25 cellular contexts compared by ENCODE assay signal in genomic region chr9:136189394-136190236, GRCh38. TPM values are rescaled to one million over a fixed set of nuclear protein-coding genes. Genes with fewer than 3 reads are reported as not detected.
DNase-seq lines count a peak whose midpoint lies in the region; TF ChIP-seq lines count a peak whose summit lies in the region.
"Had no signal": no experiment of that assay in that cellular context is flagged by ENCODE, and none has a peak within 500 bp of the region (broad histone marks: within the 10 kb centered on the region; RNA-seq: fewer than 3 reads in every experiment).

No MANE protein-coding gene starts in this region.

- POLR2A ChIA-PET in A673 (lab: Charles Lee; ENCODE audit: low non-redundant PET), result no interaction called here

- CTCF ChIA-PET in A673 (lab: Charles Lee), result no interaction called here

- H3K4me1 ChIP-seq in A673 (ENCODE audit: insufficient read depth, low read length, poor library complexity, severe bottlenecking), result peaks cover 36% of the 10 kb centered on the region
- no peaks in the 10 kb centered on the region for H3K4me1 ChIP-seq in MM.1S (ENCODE audit: low read length)

- no peak overlapping the region for H2AFZ ChIP-seq in MM.1S (ENCODE audit: low read length)

- H4K20me1 ChIP-seq in MM.1S (ENCODE audit: insufficient read depth, low read length), result no peaks in the 10 kb centered on the region; the same call in 1 of the 2 replicates

- DNase-seq in A673 (ENCODE audit: low spot score), result peak; percentile 45
- DNase-seq in EH (ENCODE audit: low read depth), result peak; percentile 13
- DNase-seq in RPMI8226, result peak; percentile 43
- DNase-seq in fibroblast of villous mesenchyme (ENCODE audit: low read depth), result peak; percentile 2
- DNase-seq in MM.1S, result no peak
- DNase-seq in cortex of kidney (lab: John Stamatoyannopoulos, UW), result no peak
- DNase-seq in DMS153 treated with DMSO at 0.1 percent for 48 hours (lab: John Stamatoyannopoulos, UW; ENCODE audit: unreplicated experiment), result no peak
- DNase-seq: activated CD8-positive, alpha-beta memory T cell treated with anti-CD3 and anti-CD28 coated beads for 24 hours; activated naive CD4-positive, alpha-beta T cell treated with anti-CD3 and anti-CD28 coated beads, Interleukin-2, amount 50 U/mL, for 16 hours; activated T-cell treated with anti-CD3 and anti-CD28 coated beads, Interleukin-2, amount 50 U/mL, for 4 hours; anterior cingulate cortex; CD8-positive, alpha-beta memory T cell; DMS79 treated with DMSO at 0.1 percent for 48 hours; dorsolateral prefrontal cortex; Karpas-422; naive B cell; NCI-H1092 treated with DMSO at 0.1 percent for 48 hours; NCI-H2081; NCI-H526 treated with DMSO at 0.1 percent for 48 hours; ovary; stimulated activated naive B cell treated with anti-CD40 and anti-IgM and Interleukin-4, amounts not matched to agents 10 μg/mL and 1 μg/mL and 100 μg/mL, for 72 hours; T-helper 9 cell had no signal

- H3K36me3 ChIP-seq in A673 (ENCODE audit: insufficient read depth, low read length, poor library complexity, severe bottlenecking) (no peaks in the 10 kb centered on the region), MM.1S (replicated peaks; ENCODE audit: insufficient read depth, low read length) (no peaks in the 10 kb centered on the region)
- H3K36me3 ChIP-seq: ovary had no signal

- H3K27ac ChIP-seq in A673 (ENCODE audit: low read depth, low read length, poor library complexity, severe bottlenecking) (no peak overlapping the region), MM.1S (ENCODE audit: low read length) (no peak overlapping the region)
- H3K27ac ChIP-seq: dorsolateral prefrontal cortex, ovary had no signal

- H3K4me3 ChIP-seq in A673 (ENCODE audit: low read depth, low read length, poor library complexity, severe bottlenecking), result no peak overlapping the region
- no peak overlapping the region for H3K4me3 ChIP-seq in fibroblast of villous mesenchyme (ENCODE audit: low read depth, low read length)
- no peak overlapping the region for H3K4me3 ChIP-seq in MM.1S (ENCODE audit: low read length)
- H3K4me3 ChIP-seq: dorsolateral prefrontal cortex, ovary had no signal

- no TSS peak for BruUV-seq in A673 (replicated peaks; lab: Mats Ljungman, UMichigan)

- H3K9me2 ChIP-seq in MM.1S (replicated peaks; ENCODE audit: insufficient read depth, low read length), result no peaks in the 10 kb centered on the region

- TF ChIP-seq CTCF in A673 (conservative IDR thresholded peaks at IDR 0.05; ENCODE audit: low read depth, low read length) (no peak), fibroblast of villous mesenchyme (IDR thresholded peaks at IDR 0.05; ENCODE audit: insufficient read depth, low read depth, low read length) (no peak), MM.1S (IDR thresholded peaks at IDR 0.05; ENCODE audit: low read length) (no peak)

- intact Hi-C loops in A673 (cut with micrococcal nuclease; ENCODE audit: unreplicated experiment), result no loop called here

- H3K4me2 ChIP-seq in MM.1S (ENCODE audit: low read depth, low read length), result no peak overlapping the region

- H3K79me2 ChIP-seq in MM.1S (ENCODE audit: low read length), result no peaks in the 10 kb centered on the region

- no peaks in the 10 kb centered on the region for H3F3A ChIP-seq in MM.1S (ENCODE audit: insufficient read depth, low read length)

- no peak overlapping the region for H3K9ac ChIP-seq in MM.1S (ENCODE audit: low read length)

- no peaks in the 10 kb centered on the region for H3K9me3 ChIP-seq in A673 (ENCODE audit: low read depth, low read length, poor library complexity, severe bottlenecking)
- H3K9me3 ChIP-seq in MM.1S (replicated peaks; ENCODE audit: insufficient read depth, low read length), result no peaks in the 10 kb centered on the region
- H3K9me3 ChIP-seq: ovary had no signal

- H3K27me3 ChIP-seq in A673 (replicated peaks; ENCODE audit: insufficient read depth, low read depth, low read length, poor library complexity) (peaks cover 29% of the 10 kb centered on the region), MM.1S (replicated peaks; ENCODE audit: insufficient read depth, low read length) (peaks cover 90% of the 10 kb centered on the region)
- H3K27me3 ChIP-seq: ovary had no signal

RNA-seq across cellular contexts. Expression of gene LHX3, which starts 15.3 kb away (rescaled TPM):
- total RNA-seq in A673 (2021) (0.11 TPM in 1 of 2 replicates, not detected in the other), fibroblast of villous mesenchyme (not detected in 2 replicates)
- total RNA-seq: cardiac septum; CD8-positive, alpha-beta memory T cell; frontal cortex; ovary; SK-MEL-5 had no signal

RNA-seq across cellular contexts. Expression of gene QSOX2, which starts 56.0 kb away (rescaled TPM):
- total RNA-seq in A673 (2021), result 38.0 and 43.7 TPM in 2 replicates
- total RNA-seq in fibroblast of villous mesenchyme, result 11.3 and 15.1 TPM in 2 replicates

Comparison
In these comparisons a context has a peak if more than half of its experiments do, and no peak if none do; other contexts are left out.
1. DNase-seq: peak in A673 (single experiment), EH (single experiment), RPMI8226 (single experiment) and fibroblast of villous mesenchyme (single experiment); none in MM.1S (single experiment), cortex of kidney (single experiment) and DMS153 treated with DMSO at 0.1 percent for 48 hours (single experiment).